In genomic region chr3:61111764-61112163, GRCh38 we compare ENCODE assay signal across 18 cellular contexts.
A peak's percentile ranks its signal among the peaks of the same experiment; 100 is the strongest.
DNase-seq lines count a peak whose midpoint lies in the region; ATAC-seq and TF ChIP-seq lines count a peak whose summit lies in the region.
"Had no signal": no experiment of that assay in that cellular context is flagged by ENCODE, and none has a peak within 500 bp of the region (broad histone marks: within the 10 kb centered on the region; RNA-seq: fewer than 3 reads in every experiment).

No MANE protein-coding gene starts in this region.

- no peaks in the 10 kb centered on the region for H3K9me3 ChIP-seq in PC-9 (ENCODE audit: insufficient read depth, low read depth)
- H3K9me3 ChIP-seq: BLaER1 treated with 17β-estradiol and CSF1 and Interleukin-3, amounts not matched to agents 10 nM and 100 nM; right lobe of liver had no signal

- BruUV-seq in PC-9 (replicated peaks; lab: Mats Ljungman, UMichigan) = no TSS peak

- no peak overlapping the region for H3K4me3 ChIP-seq in PC-9
- H3K4me3 ChIP-seq: BLaER1 treated with 17β-estradiol and CSF1 and Interleukin-3, amounts not matched to agents 10 nM and 100 nM; right lobe of liver had no signal

- no peaks in the 10 kb centered on the region for H3K9me2 ChIP-seq in PC-9 (ENCODE audit: insufficient read depth)

- no peaks in the 10 kb centered on the region for H3K79me2 ChIP-seq in PC-9 (ENCODE audit: low read depth)

- no peaks in the 10 kb centered on the region for H3K27me3 ChIP-seq in PC-9 (ENCODE audit: insufficient read depth, low read depth)
- H3K27me3 ChIP-seq: BLaER1 treated with 17β-estradiol and CSF1 and Interleukin-3, amounts not matched to agents 10 nM and 100 nM; right lobe of liver had no signal

- H3K4me2 ChIP-seq in PC-9 = no peak overlapping the region
- H3K4me2 ChIP-seq: BLaER1 treated with 17β-estradiol and CSF1 and Interleukin-3, amounts not matched to agents 10 nM and 100 nM had no signal

- no peak overlapping the region for H2AFZ ChIP-seq in PC-9

- no peaks in the 10 kb centered on the region for H3K36me3 ChIP-seq in PC-9 (ENCODE audit: low read depth)
- H3K36me3 ChIP-seq: BLaER1 treated with 17β-estradiol and CSF1 and Interleukin-3, amounts not matched to agents 10 nM and 100 nM; right lobe of liver had no signal

- POLR2A ChIA-PET in PC-9 (lab: Charles Lee; ENCODE audit: unreplicated experiment) = no interaction called here

- H3K27ac ChIP-seq in PC-9 = no peak overlapping the region
- H3K27ac ChIP-seq: BLaER1 treated with 17β-estradiol and CSF1 and Interleukin-3, amounts not matched to agents 10 nM and 100 nM; right lobe of liver had no signal

- H4K20me1 ChIP-seq in PC-9 (ENCODE audit: insufficient read depth) = no peaks in the 10 kb centered on the region
- H4K20me1 ChIP-seq: BLaER1 treated with 17β-estradiol and CSF1 and Interleukin-3, amounts not matched to agents 10 nM and 100 nM had no signal

- CTCF ChIA-PET in PC-9 (lab: Charles Lee) = no interaction called here

- no peaks in the 10 kb centered on the region for H3F3A ChIP-seq in PC-9 (ENCODE audit: insufficient read depth, low read depth)

- ATAC-seq in GM18498 (IDR thresholded peaks at IDR 0.05; ENCODE audit: unreplicated experiment) (peak; percentile 80), GM18873 (IDR thresholded peaks at IDR 0.05; ENCODE audit: low FRiP score, unreplicated experiment) (peak; percentile 80), HG02571 (IDR thresholded peaks at IDR 0.05; ENCODE audit: unreplicated experiment) (peak; percentile 70), HG03442 (IDR thresholded peaks at IDR 0.05; ENCODE audit: unreplicated experiment) (peak; percentile 67), HG03135 (IDR thresholded peaks at IDR 0.05; ENCODE audit: unreplicated experiment) (no peak)
- ATAC-seq: esophagus mucosa; natural killer cell treated with Interleukin-12 subunit alpha and Interleukin-12 subunit beta and Interleukin-15 and Interleukin-18, amount 100 ng/mL, for 72 hours; right lobe of liver had no signal

- intact Hi-C loops in PC-9 (cut with micrococcal nuclease; ENCODE audit: unreplicated experiment) = no loop called here

- no peaks in the 10 kb centered on the region for H3K4me1 ChIP-seq in PC-9 (replicated peaks; ENCODE audit: insufficient read depth)
- H3K4me1 ChIP-seq: BLaER1 treated with 17β-estradiol and CSF1 and Interleukin-3, amounts not matched to agents 10 nM and 100 nM had no signal

- in situ Hi-C loops in G401 (cut with HindIII; ENCODE audit: low sequenced_read_pairs) = no loop called here

- DNase-seq in PC-9 (no peak), G401 (ENCODE audit: low spot score) (no peak), NCI-H446 treated with DMSO at 0.1 percent for 48 hours (lab: John Stamatoyannopoulos, UW) (no peak)
- DNase-seq: EL, hippocampal formation, IMR-90, NCI-H1105, NCI-H524, right lobe of liver, substantia nigra had no signal

- no peak for TF ChIP-seq CTCF in PC-9 (conservative IDR thresholded peaks at IDR 0.05)
